1 cellular context compared by ENCODE assay signal in genomic region chr16:11979013-11979412, GRCh38.
TF ChIP-seq lines count a peak whose summit lies in the region.

No MANE protein-coding gene starts in this region.

TF ChIP-seq in GM12878, 131 proteins besides CTCF, POLR2A, EP300 and RAD21:
- TF ChIP-seq NBN (IDR thresholded peaks at IDR 0.05) = 0 out of 2 replicates have a peak, but pooled peaks have one; percentile 51
- 0 out of 2 replicates have a peak, but pooled peaks have one; percentile 24 for TF ChIP-seq CBX5 (IDR thresholded peaks at IDR 0.05; ENCODE audit: low read depth)
- TF ChIP-seq RELB (IDR thresholded peaks at IDR 0.05; ENCODE audit: low read depth) = peak; percentile 42; the same call in 1 of the 2 replicates
- peak; percentile 39; the same call in 1 of the 2 replicates for TF ChIP-seq ATF2 (IDR thresholded peaks at IDR 0.05; ENCODE audit: low read length)
- peak; percentile 34; the same call in 1 of the 2 replicates for TF ChIP-seq NFIC (IDR thresholded peaks at IDR 0.05; ENCODE audit: low read depth, low read length)
- TF ChIP-seq HDGF (IDR thresholded peaks at IDR 0.05) = peak; percentile 52; the same call in 1 of the 2 replicates
- peak; percentile 57 for TF ChIP-seq MLLT1 (IDR thresholded peaks at IDR 0.05)
TF ChIP-seq in GM12878: peak in this region for 7; not testable (repeated sequence) for 124.
